Comparison of ENCODE assay signal across 21 cellular contexts in the genomic region with DNA sequence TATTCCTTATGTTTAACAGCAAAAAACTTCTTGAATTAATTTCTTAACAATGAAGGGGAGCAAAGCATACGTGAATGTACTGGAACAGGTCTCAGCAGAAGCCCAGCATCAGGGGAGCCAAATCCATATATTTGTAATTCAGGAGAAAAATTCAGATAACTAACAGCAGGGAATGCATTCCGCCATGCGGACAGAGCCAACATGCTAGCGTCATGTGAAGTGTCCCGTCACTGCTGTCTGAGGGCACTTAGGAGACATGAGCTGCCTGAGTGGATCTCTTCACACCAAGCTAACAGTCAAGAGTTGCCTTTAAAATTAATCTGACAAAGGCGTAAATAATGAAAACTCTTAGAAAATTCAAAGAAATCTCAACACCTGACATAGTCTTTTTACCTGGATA. TPM values are rescaled to one million over a fixed set of nuclear protein-coding genes. Genes with fewer than 3 reads are reported as not detected.
"Had no signal": no experiment of that assay in that cellular context is flagged by ENCODE, and none has a peak within 500 bp of the region (broad histone marks: within the 10 kb centered on the region; RNA-seq: fewer than 3 reads in every experiment).

No MANE protein-coding gene starts in this region.

- ATAC-seq: activated naive CD4-positive, alpha-beta T cell treated with anti-CD3 and anti-CD28 coated beads, Interleukin-2, amount 50 U/mL, for 72 hours; left lobe of liver had no signal

- H3K27ac Mint-ChIP-seq: activated CD4-positive, alpha-beta memory T cell treated with anti-CD3 and anti-CD28 coated beads for 36 hours; activated naive CD4-positive, alpha-beta T cell treated with anti-CD3 and anti-CD28 coated beads, Interleukin-2, amount 50 U/mL, for 72 hours; activated T-helper 1 cell treated with anti-CD3 and anti-CD28 coated beads, Interleukin-12 subunit alpha, Interleukin-12 subunit beta, Interleukin-2, Interleukin-4 antibody, amounts not matched to agents 30 ng/mL and 10 ng/mL and 1 ng/mL, durations not matched to agents 14 hours and 24 hours and 36 hours; nephron; progenitor cell of endocrine pancreas; WTC11 had no signal

- H3K36me3 Mint-ChIP-seq: activated CD4-positive, alpha-beta memory T cell treated with anti-CD3 and anti-CD28 coated beads for 36 hours; activated naive CD4-positive, alpha-beta T cell treated with anti-CD3 and anti-CD28 coated beads, Interleukin-2, amount 50 U/mL, for 72 hours; WTC11 had no signal

- H3K4me1 Mint-ChIP-seq: nephron had no signal

- H3K27ac ChIP-seq: cardiac muscle cell, right atrium auricular region, suprapubic skin had no signal

- H3K36me3 ChIP-seq: cardiac muscle cell, right atrium auricular region, suprapubic skin had no signal

- H3K9me3 Mint-ChIP-seq: activated CD4-positive, alpha-beta memory T cell treated with anti-CD3 and anti-CD28 coated beads for 36 hours; activated naive CD4-positive, alpha-beta T cell treated with anti-CD3 and anti-CD28 coated beads, Interleukin-2, amount 50 U/mL, for 72 hours; activated T-helper 1 cell treated with anti-CD3 and anti-CD28 coated beads, Interleukin-12 subunit alpha, Interleukin-12 subunit beta, Interleukin-2, Interleukin-4 antibody, amounts not matched to agents 30 ng/mL and 10 ng/mL and 1 ng/mL, durations not matched to agents 14 hours and 24 hours and 36 hours; nephron; WTC11 had no signal

- H3K4me1 ChIP-seq: right atrium auricular region had no signal

- H3K4me3 ChIP-seq: cardiac muscle cell, lung, right atrium auricular region, suprapubic skin had no signal

- DNase-seq: activated CD4-positive, alpha-beta memory T cell treated with anti-CD3 and anti-CD28 coated beads for 36 hours; activated CD4-positive, alpha-beta T cell treated with anti-CD3 and anti-CD28 coated beads for 4 hours; activated gamma-delta T cell treated with Interleukin-2 at 50 U/mL for 16 hours; activated T-cell treated with anti-CD3 and anti-CD28 coated beads for 4 hours; erythroblast; occipital lobe; stimulated activated CD4-positive, alpha-beta T cell treated with anti-CD3 and anti-CD28 coated beads, Interleukin-2, amount 100 ng/mL, for 24 hours; stimulated activated naive CD4-positive, alpha-beta T cell treated with Interleukin-2 at 50 U/mL for 16 hours; SW 1271; T-helper 2 cell had no signal

- H3K4me3 Mint-ChIP-seq: activated CD4-positive, alpha-beta memory T cell treated with anti-CD3 and anti-CD28 coated beads for 36 hours; activated T-helper 1 cell treated with anti-CD3 and anti-CD28 coated beads, Interleukin-12 subunit alpha, Interleukin-12 subunit beta, Interleukin-2, Interleukin-4 antibody, amounts not matched to agents 30 ng/mL and 10 ng/mL and 1 ng/mL, durations not matched to agents 14 hours and 24 hours and 36 hours; nephron; WTC11 had no signal

RNA-seq across cellular contexts. Expression of a gene that starts 6.4 kb away (rescaled TPM):
- total RNA-seq: activated CD4-positive, alpha-beta memory T cell treated with anti-CD3 and anti-CD28 coated beads for 36 hours; activated naive CD4-positive, alpha-beta T cell treated with anti-CD3 and anti-CD28 coated beads, Interleukin-2, amount 50 U/mL, for 72 hours; activated T-helper 1 cell treated with anti-CD3 and anti-CD28 coated beads, Interleukin-12 subunit alpha, Interleukin-12 subunit beta, Interleukin-2, Interleukin-4 antibody, amounts not matched to agents 30 ng/mL and 10 ng/mL and 1 ng/mL, durations not matched to agents 14 hours and 24 hours and 36 hours; left lobe of liver; right atrium auricular region had no signal
- polyA plus RNA-seq: keratinocyte had no signal
